Comparison of ENCODE assay signal across 1 cellular context in the genomic region with DNA sequence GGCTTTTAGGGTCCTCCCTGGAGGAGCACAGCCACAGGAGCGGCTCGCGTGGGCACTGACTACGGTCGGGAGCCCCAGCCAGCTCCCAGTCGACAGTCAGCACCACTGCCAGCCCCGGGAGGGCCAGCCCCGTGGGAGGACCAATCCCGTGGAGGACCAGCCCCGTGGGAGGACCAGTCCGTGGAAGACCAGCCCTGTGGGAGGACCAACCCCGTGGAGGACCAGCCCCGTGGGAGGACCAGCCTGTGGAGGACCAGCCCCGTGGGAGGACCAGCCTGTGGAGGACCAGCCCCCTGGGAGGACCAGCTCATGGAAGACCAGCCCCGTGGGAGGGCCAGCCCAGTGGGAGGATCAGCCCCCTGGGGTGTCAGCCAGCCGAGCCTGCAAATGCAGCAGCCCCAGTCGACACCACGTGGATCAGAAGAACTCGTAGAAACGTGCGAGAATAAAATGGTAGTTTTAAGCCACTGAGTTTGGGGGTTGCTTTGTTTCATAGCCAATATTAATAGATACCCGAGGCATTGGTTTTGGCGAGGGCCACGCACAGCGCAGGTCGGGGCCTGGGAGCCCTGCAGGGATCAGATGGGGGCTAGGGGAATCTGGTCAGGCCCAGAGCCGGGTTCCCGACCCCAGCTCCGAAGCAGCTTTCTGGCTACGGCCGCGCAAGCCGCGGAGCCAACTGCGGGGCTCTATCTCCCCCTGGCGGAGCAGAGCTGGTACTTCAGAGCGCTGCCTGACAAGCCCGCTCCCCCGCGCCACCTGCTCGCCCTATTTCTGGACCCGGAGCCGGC.
TF ChIP-seq lines count a peak whose summit lies in the region.

No MANE protein-coding gene starts in this region.

TF ChIP-seq in HepG2, 621 proteins besides CTCF, POLR2A, EP300 and RAD21 (continued from another document and continues in another):
- TF ChIP-seq NFIB (CRISPR knock-in tag; IDR thresholded peaks at IDR 0.05; ENCODE audit: borderline replicate concordance) (no peak), ZBTB44 (CRISPR knock-in tag; IDR thresholded peaks at IDR 0.05) (peak; percentile 64; the same call in 1 of the 2 replicates), RELA (CRISPR knock-in tag; IDR thresholded peaks at IDR 0.05) (no peak), HOXA3 (CRISPR knock-in tag; IDR thresholded peaks at IDR 0.05) (peak; percentile 49; the same call in 1 of the 2 replicates), ZNF720 (CRISPR knock-in tag; IDR thresholded peaks at IDR 0.05) (no peak), ATF4 (CRISPR knock-in tag; IDR thresholded peaks at IDR 0.05) (no peak), HNF4A (CRISPR knock-in tag; IDR thresholded peaks at IDR 0.05) (peak; percentile 46), TSC22D2 (CRISPR knock-in tag; IDR thresholded peaks at IDR 0.05; ENCODE audit: borderline replicate concordance) (peak; percentile 43; the same call in 1 of the 2 replicates), BCL3 (CRISPR knock-in tag; IDR thresholded peaks at IDR 0.05) (peak; percentile 45; the same call in 1 of the 2 replicates), ZGPAT (CRISPR knock-in tag; IDR thresholded peaks at IDR 0.05) (peak; percentile 74), HES4 (CRISPR knock-in tag; IDR thresholded peaks at IDR 0.05; ENCODE audit: borderline replicate concordance) (no peak), GLI4 (CRISPR knock-in tag; IDR thresholded peaks at IDR 0.05; ENCODE audit: borderline replicate concordance) (no peak), ZBTB38 (CRISPR knock-in tag; IDR thresholded peaks at IDR 0.05) (0 out of 2 replicates have a peak, but pooled peaks have one; percentile 18), ARNT2 (CRISPR knock-in tag; IDR thresholded peaks at IDR 0.05; ENCODE audit: low read depth) (0 out of 2 replicates have a peak, but pooled peaks have one; percentile 42), ZNF274 (CRISPR knock-in tag; IDR thresholded peaks at IDR 0.05) (peak; percentile 4; the same call in 1 of the 2 replicates), ZNF567 (CRISPR knock-in tag; IDR thresholded peaks at IDR 0.05; ENCODE audit: borderline replicate concordance) (no peak), MBD4 (IDR thresholded peaks at IDR 0.05; ENCODE audit: borderline replicate concordance, low read length) (no peak), ZNF674 (CRISPR knock-in tag; IDR thresholded peaks at IDR 0.05; ENCODE audit: low read depth) (peak; percentile 63; the same call in 1 of the 2 replicates), MXD1 (CRISPR knock-in tag; IDR thresholded peaks at IDR 0.05) (peak; percentile 86), MED8 (CRISPR knock-in tag; IDR thresholded peaks at IDR 0.05; ENCODE audit: insufficient replicate concordance) (peak; percentile 56), ZIK1 (CRISPR knock-in tag; IDR thresholded peaks at IDR 0.05; ENCODE audit: borderline replicate concordance, low read depth) (no peak), TAF15 (IDR thresholded peaks at IDR 0.05; ENCODE audit: low read depth, low read length, poor library complexity, severe bottlenecking) (peak; percentile 43), RNF2 (conservative IDR thresholded peaks at IDR 0.05; ENCODE audit: low read depth) (no peak), ZBTB21 (CRISPR knock-in tag; IDR thresholded peaks at IDR 0.05) (no peak), ZNF770 (CRISPR knock-in tag; IDR thresholded peaks at IDR 0.05) (0 out of 2 replicates have a peak, but pooled peaks have one; percentile 32), FOXM1 (CRISPR knock-in tag; IDR thresholded peaks at IDR 0.05) (no peak)
- TF ChIP-seq, protein P1, sequence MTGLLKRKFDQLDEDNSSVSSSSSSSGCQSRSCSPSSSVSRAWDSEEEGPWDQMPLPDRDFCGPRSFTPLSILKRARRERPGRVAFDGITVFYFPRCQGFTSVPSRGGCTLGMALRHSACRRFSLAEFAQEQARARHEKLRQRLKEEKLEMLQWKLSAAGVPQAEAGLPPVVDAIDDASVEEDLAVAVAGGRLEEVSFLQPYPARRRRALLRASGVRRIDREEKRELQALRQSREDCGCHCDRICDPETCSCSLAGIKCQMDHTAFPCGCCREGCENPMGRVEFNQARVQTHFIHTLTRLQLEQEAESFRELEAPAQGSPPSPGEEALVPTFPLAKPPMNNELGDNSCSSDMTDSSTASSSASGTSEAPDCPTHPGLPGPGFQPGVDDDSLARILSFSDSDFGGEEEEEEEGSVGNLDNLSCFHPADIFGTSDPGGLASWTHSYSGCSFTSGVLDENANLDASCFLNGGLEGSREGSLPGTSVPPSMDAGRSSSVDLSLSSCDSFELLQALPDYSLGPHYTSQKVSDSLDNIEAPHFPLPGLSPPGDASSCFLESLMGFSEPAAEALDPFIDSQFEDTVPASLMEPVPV (CRISPR knock-in tag; IDR thresholded peaks at IDR 0.05): peak; percentile 81; the same call in 1 of the 2 replicates
- TF ChIP-seq, protein P2, sequence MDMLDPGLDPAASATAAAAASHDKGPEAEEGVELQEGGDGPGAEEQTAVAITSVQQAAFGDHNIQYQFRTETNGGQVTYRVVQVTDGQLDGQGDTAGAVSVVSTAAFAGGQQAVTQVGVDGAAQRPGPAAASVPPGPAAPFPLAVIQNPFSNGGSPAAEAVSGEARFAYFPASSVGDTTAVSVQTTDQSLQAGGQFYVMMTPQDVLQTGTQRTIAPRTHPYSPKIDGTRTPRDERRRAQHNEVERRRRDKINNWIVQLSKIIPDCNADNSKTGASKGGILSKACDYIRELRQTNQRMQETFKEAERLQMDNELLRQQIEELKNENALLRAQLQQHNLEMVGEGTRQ (IDR thresholded peaks at IDR 0.05; ENCODE audit: low read depth, low read length): no peak
- TF ChIP-seq, protein P2 (CRISPR knock-in tag; IDR thresholded peaks at IDR 0.05; ENCODE audit: borderline replicate concordance): 0 out of 2 replicates have a peak, but pooled peaks have one; percentile 47
- TF ChIP-seq, protein P3, sequence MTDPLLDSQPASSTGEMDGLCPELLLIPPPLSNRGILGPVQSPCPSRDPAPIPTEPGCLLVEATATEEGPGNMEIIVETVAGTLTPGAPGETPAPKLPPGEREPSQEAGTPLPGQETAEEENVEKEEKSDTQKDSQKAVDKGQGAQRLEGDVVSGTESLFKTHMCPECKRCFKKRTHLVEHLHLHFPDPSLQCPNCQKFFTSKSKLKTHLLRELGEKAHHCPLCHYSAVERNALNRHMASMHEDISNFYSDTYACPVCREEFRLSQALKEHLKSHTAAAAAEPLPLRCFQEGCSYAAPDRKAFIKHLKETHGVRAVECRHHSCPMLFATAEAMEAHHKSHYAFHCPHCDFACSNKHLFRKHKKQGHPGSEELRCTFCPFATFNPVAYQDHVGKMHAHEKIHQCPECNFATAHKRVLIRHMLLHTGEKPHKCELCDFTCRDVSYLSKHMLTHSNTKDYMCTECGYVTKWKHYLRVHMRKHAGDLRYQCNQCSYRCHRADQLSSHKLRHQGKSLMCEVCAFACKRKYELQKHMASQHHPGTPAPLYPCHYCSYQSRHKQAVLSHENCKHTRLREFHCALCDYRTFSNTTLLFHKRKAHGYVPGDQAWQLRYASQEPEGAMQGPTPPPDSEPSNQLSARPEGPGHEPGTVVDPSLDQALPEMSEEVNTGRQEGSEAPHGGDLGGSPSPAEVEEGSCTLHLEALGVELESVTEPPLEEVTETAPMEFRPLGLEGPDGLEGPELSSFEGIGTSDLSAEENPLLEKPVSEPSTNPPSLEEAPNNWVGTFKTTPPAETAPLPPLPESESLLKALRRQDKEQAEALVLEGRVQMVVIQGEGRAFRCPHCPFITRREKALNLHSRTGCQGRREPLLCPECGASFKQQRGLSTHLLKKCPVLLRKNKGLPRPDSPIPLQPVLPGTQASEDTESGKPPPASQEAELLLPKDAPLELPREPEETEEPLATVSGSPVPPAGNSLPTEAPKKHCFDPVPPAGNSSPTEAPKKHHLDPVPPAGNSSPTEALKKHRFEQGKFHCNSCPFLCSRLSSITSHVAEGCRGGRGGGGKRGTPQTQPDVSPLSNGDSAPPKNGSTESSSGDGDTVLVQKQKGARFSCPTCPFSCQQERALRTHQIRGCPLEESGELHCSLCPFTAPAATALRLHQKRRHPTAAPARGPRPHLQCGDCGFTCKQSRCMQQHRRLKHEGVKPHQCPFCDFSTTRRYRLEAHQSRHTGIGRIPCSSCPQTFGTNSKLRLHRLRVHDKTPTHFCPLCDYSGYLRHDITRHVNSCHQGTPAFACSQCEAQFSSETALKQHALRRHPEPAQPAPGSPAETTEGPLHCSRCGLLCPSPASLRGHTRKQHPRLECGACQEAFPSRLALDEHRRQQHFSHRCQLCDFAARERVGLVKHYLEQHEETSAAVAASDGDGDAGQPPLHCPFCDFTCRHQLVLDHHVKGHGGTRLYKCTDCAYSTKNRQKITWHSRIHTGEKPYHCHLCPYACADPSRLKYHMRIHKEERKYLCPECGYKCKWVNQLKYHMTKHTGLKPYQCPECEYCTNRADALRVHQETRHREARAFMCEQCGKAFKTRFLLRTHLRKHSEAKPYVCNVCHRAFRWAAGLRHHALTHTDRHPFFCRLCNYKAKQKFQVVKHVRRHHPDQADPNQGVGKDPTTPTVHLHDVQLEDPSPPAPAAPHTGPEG (CRISPR knock-in tag; IDR thresholded peaks at IDR 0.05): 0 out of 2 replicates have a peak, but pooled peaks have one; percentile 42
- TF ChIP-seq, protein P4, sequence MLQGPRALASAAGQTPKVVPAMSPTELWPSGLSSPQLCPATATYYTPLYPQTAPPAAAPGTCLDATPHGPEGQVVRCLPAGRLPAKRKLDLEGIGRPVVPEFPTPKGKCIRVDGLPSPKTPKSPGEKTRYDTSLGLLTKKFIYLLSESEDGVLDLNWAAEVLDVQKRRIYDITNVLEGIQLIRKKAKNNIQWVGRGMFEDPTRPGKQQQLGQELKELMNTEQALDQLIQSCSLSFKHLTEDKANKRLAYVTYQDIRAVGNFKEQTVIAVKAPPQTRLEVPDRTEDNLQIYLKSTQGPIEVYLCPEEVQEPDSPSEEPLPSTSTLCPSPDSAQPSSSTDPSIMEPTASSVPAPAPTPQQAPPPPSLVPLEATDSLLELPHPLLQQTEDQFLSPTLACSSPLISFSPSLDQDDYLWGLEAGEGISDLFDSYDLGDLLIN (CRISPR knock-in tag; IDR thresholded peaks at IDR 0.05; ENCODE audit: borderline replicate concordance): 0 out of 2 replicates have a peak, but pooled peaks have one; percentile 67
